Comparison of ENCODE assay signal across 8 cellular contexts in the genomic region with DNA sequence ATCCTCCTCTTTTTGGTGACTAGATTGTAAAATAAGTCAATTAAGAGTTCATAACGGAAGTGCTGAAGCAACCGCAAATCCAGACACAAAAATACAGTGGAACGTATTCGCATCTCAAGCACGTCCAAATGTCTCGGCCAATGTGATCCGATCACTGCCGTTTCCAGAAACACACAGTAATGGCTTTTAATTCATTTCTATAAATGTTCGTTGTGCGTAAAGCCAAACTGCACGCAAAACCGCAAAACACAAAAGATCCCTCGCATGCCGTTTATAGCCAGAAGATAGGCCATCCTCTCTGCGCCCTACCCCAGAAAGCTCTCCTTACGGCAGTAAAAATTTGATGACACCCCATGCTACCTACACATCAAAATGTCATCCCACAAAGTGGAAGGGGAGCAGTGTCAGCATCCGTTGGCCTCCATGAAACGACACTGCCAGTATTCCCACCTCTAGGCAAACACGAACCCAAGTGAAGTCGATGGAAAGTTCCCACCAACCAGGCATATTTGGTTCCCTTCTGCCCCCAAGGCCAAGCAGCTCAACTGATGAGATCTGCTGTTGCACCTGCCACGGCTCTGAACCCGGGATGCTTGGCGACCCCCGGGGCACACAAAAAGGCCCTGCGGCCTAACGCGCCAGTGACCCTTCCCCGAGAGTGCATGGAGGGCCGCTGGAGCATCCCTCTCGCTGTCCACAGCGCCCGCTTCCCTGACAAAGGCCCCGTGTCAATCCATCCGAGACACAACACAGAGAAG. TPM values are rescaled to one million over a fixed set of nuclear protein-coding genes. Genes with fewer than 3 reads are reported as not detected.
DNase-seq lines count a peak whose midpoint lies in the region; ATAC-seq and TF ChIP-seq lines count a peak whose summit lies in the region.

No MANE protein-coding gene starts in this region.

- 57% methylated on average over 33 of the region's 34 CpGs for WGBS in right lobe of liver (ENCODE audit: insufficient coverage, low coverage, low lambda C conversion rate, missing lambda C conversion rate)
- WGBS in testis, 2 donors: 41 to 62% methylated on average over 19 to 34 of the region's 34 CpGs

- H3K9ac ChIP-seq in ES-I3 (ENCODE audit: low read depth, low read length): peak overlapping the region; percentile 40

- TF ChIP-seq CTCF in NB4 (IDR thresholded peaks at IDR 0.05; ENCODE audit: low read depth, low read length): no peak
- no peak for TF ChIP-seq CTCF in right lobe of liver (IDR thresholded peaks at IDR 0.05)
- TF ChIP-seq CTCF in testis (IDR thresholded peaks at IDR 0.05): no peak

- H3K27ac ChIP-seq in caudate nucleus (ENCODE audit: low read depth, low read length) (no peak overlapping the region), right lobe of liver (no peak overlapping the region), testis (peak overlapping the region in 1 of 2 donors; percentile 89)

- peak overlapping the region; percentile 67 for H3K4me3 ChIP-seq in NB4 (ENCODE audit: low read depth, low read length)
- H3K4me3 ChIP-seq in right lobe of liver: peak overlapping the region; percentile 94 to 98 (median 98)
- peak overlapping the region; percentile 81 to 95 for H3K4me3 ChIP-seq in testis

- no peaks in the 10 kb centered on the region for H3K9me3 ChIP-seq in ES-I3 (ENCODE audit: control insufficient read depth, insufficient read depth, low read length)
- no peaks in the 10 kb centered on the region for H3K9me3 ChIP-seq in right lobe of liver
- H3K9me3 ChIP-seq in testis: no peaks in the 10 kb centered on the region

- ATAC-seq in right lobe of liver: no peak
- no peak for ATAC-seq in GM21447 (IDR thresholded peaks at IDR 0.05; ENCODE audit: unreplicated experiment)
- no peak for ATAC-seq in GM21723 (IDR thresholded peaks at IDR 0.05; ENCODE audit: unreplicated experiment)
- no peak for ATAC-seq in HG03439 (IDR thresholded peaks at IDR 0.05; ENCODE audit: unreplicated experiment)

- intact Hi-C loops in right lobe of liver (cut with DNase I): loop anchor here (10.0 kb wide), 1 partner anchor 186 kb away; no protein-coding TSS in a partner anchor
- intact Hi-C loops in testis (cut with DNase I; ENCODE audit: low total_unique reads): no loop called here

- H3K4me1 ChIP-seq in ES-I3 (ENCODE audit: insufficient read depth, low read length) (0 out of 2 replicates have a peak, but pooled peaks cover 3% of the 10 kb centered on the region), right lobe of liver (peaks cover 0 to 10% (median 0%) of the 10 kb centered on the region in 4 donors), testis (peaks cover 4% of the 10 kb centered on the region)

- H3K27me3 ChIP-seq in right lobe of liver: no peaks in the 10 kb centered on the region
- H3K27me3 ChIP-seq in testis: no peaks in the 10 kb centered on the region

- DNase-seq in NB4 (ENCODE audit: low read depth): peak; percentile 25
- peak in 31 of 61 donors; percentile 1 to 54 (median 30) for DNase-seq in caudate nucleus (lab: John Stamatoyannopoulos, UW)
- peak in 1 of 3 donors; percentile 23 for DNase-seq in right lobe of liver
- DNase-seq in testis: no peak

- TF ChIP-seq POLR2A in NB4 (IDR thresholded peaks at IDR 0.05; ENCODE audit: extremely low read depth, insufficient read length): no peak
- no peak for TF ChIP-seq POLR2A in right lobe of liver (IDR thresholded peaks at IDR 0.05)
- TF ChIP-seq POLR2A in testis (IDR thresholded peaks at IDR 0.05): no peak

- H3K36me3 ChIP-seq in ES-I3 (ENCODE audit: insufficient read depth, low read length) (no peaks in the 10 kb centered on the region), right lobe of liver (no peaks in the 10 kb centered on the region), testis (ENCODE audit: low read depth, missing control alignments) (no peaks in the 10 kb centered on the region)

RNA-seq across cellular contexts. Expression of a gene that starts 1.4 kb away (rescaled TPM):
- total RNA-seq in right lobe of liver (10 to 100 TPM; 12.6 to 24.4 (median 19.3) TPM), testis (10 to 100 TPM; 68.8 to 91.8 TPM)
- polyA plus RNA-seq in testis (ENCODE audit: insufficient read depth, low read depth, low replicate concordance): 49.6 TPM

RNA-seq across cellular contexts. Expression of a gene that starts 28.6 kb away (rescaled TPM):
- 100 to 1,000 TPM; 393 to 887 (median 470) TPM for total RNA-seq in right lobe of liver
- total RNA-seq in testis: 100 to 1,000 TPM; 343 to 498 TPM
- polyA plus RNA-seq in testis (ENCODE audit: insufficient read depth, low read depth, low replicate concordance): 600 TPM

RNA-seq across cellular contexts. Expression of a gene that starts 37.9 kb away (rescaled TPM):
- total RNA-seq in right lobe of liver: 10 to 100 TPM; 66.4 to 77.7 (median 68.6) TPM
- 10 to 100 TPM; 49.4 to 53.0 TPM for total RNA-seq in testis
- polyA plus RNA-seq in testis (ENCODE audit: insufficient read depth, low read depth, low replicate concordance): 32.0 TPM
